14 cellular contexts compared by ENCODE assay signal in the genomic region with DNA sequence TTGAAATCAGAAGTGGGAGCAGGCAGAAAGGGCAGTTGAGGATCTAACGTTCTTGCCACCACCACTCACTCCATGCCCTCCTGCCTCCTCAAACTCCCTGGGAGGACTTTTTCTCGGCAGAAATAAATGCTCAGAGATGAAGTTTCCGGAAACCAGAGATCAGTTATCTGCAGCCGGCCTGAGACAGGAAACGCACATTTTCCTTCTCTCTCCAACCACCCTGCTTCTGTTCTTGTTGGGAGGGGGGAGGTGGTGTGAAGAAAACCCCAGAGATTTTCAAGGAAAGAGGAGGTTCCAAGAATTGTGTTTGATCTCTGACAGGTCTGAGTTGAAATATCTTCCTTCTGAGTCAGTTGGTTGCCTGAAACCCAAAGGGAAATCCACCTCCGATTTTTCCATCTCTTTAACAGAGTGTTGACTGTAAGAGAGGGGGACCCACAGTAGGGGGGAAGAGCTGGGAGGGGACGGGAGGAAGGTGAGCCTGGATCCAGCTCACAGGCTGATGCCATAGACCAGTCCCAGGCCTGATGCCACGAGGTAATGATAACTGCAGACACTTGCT.
DNase-seq lines count a peak whose midpoint lies in the region; FAIRE-seq and TF ChIP-seq lines count a peak whose summit lies in the region.
"Had no signal": no experiment of that assay in that cellular context is flagged by ENCODE, and none has a peak within 500 bp of the region (broad histone marks: within the 10 kb centered on the region; RNA-seq: fewer than 3 reads in every experiment).

No MANE protein-coding gene starts in this region.

- H4K20me1 ChIP-seq in smooth muscle cell (ENCODE audit: low read depth), result no peaks in the 10 kb centered on the region

- H3K27me3 ChIP-seq in smooth muscle cell (ENCODE audit: low read depth), result no peaks in the 10 kb centered on the region

- H3K36me3 ChIP-seq in smooth muscle cell (ENCODE audit: low read depth), result no peaks in the 10 kb centered on the region

- FAIRE-seq in H54 (lab: Jason Lieb, UNC), result no peak
- FAIRE-seq: RCC 7860, urothelium cell line had no signal

- TF ChIP-seq POLR2A in H54 (IDR thresholded peaks at IDR 0.05; ENCODE audit: low read depth, low read length) (no peak), erythroblast (IDR thresholded peaks at IDR 0.05; ENCODE audit: low read length) (no peak)

- peak overlapping the region; percentile 42 for H3K4me2 ChIP-seq in smooth muscle cell
- H3K4me2 ChIP-seq: KMS-11 had no signal

- peaks cover 8% of the 10 kb centered on the region for H3K4me1 ChIP-seq in smooth muscle cell (ENCODE audit: low read depth)

- H3K27ac ChIP-seq in smooth muscle cell (ENCODE audit: low read depth), result peak overlapping the region; percentile 69
- H3K27ac ChIP-seq: KMS-11 had no signal

- no peaks in the 10 kb centered on the region for H3K79me2 ChIP-seq in smooth muscle cell (ENCODE audit: low read depth)

- 25% methylated on average over 8 of the region's 8 CpGs for WGBS in smooth muscle cell (ENCODE audit: low lambda C conversion rate)

- peaks cover 12% of the 10 kb centered on the region for H3F3A ChIP-seq in smooth muscle cell (ENCODE audit: low read depth)

- DNase-seq in NOMO-1 treated with DMSO at 0.1 percent for 48 hours (lab: John Stamatoyannopoulos, UW; ENCODE audit: unreplicated experiment), result peak; percentile 19
- no peak for DNase-seq in NOMO-1 treated with dmso at 0.1 percent for 144 hours (lab: John Stamatoyannopoulos, UW; ENCODE audit: unreplicated experiment)
- peak; percentile 24 to 42 for DNase-seq in activated CD4-positive, alpha-beta T cell treated with anti-CD3 and anti-CD28 coated beads for 4 hours
- DNase-seq in dermis blood vessel endothelial cell, result peak; percentile 46
- no peak for DNase-seq in smooth muscle cell (lab: John Stamatoyannopoulos, UW; ENCODE audit: unreplicated experiment)
- DNase-seq in H54 (ENCODE audit: insufficient read length, low spot score), result no peak
- no peak for DNase-seq in erythroblast (lab: John Stamatoyannopoulos, UW)
- DNase-seq in NCI-H2227 (lab: John Stamatoyannopoulos, UW; ENCODE audit: unreplicated experiment), result no peak
- DNase-seq: 8988T, activated gamma-delta T cell, HCEC 1CT had no signal

- H2AFZ ChIP-seq in smooth muscle cell (ENCODE audit: low read depth), result peak overlapping the region; percentile 12

- no peak overlapping the region for H3K9ac ChIP-seq in smooth muscle cell (ENCODE audit: low read depth)
- H3K9ac ChIP-seq: KMS-11 had no signal

- H3K4me3 ChIP-seq in smooth muscle cell, result no peak overlapping the region

- no peaks in the 10 kb centered on the region for H3K9me3 ChIP-seq in smooth muscle cell (replicated peaks; ENCODE audit: low read depth)

- TF ChIP-seq CTCF in smooth muscle cell (IDR thresholded peaks at IDR 0.05; ENCODE audit: borderline replicate concordance, insufficient read depth, poor library complexity, severe bottlenecking), result no peak

Comparison
In these comparisons a context has a peak if more than half of its experiments do, and no peak if none do; other contexts are left out.
1. DNase-seq: peak in NOMO-1 treated with DMSO at 0.1 percent for 48 hours (single experiment), activated CD4-positive, alpha-beta T cell treated with anti-CD3 and anti-CD28 coated beads for 4 hours (2 of 2) and dermis blood vessel endothelial cell (single experiment); none in NOMO-1 treated with dmso at 0.1 percent for 144 hours (single experiment), smooth muscle cell (single experiment), H54 (single experiment), erythroblast (0 of 2) and NCI-H2227 (single experiment).